ENCODE assay signal across 8 cellular contexts in the genomic region with DNA sequence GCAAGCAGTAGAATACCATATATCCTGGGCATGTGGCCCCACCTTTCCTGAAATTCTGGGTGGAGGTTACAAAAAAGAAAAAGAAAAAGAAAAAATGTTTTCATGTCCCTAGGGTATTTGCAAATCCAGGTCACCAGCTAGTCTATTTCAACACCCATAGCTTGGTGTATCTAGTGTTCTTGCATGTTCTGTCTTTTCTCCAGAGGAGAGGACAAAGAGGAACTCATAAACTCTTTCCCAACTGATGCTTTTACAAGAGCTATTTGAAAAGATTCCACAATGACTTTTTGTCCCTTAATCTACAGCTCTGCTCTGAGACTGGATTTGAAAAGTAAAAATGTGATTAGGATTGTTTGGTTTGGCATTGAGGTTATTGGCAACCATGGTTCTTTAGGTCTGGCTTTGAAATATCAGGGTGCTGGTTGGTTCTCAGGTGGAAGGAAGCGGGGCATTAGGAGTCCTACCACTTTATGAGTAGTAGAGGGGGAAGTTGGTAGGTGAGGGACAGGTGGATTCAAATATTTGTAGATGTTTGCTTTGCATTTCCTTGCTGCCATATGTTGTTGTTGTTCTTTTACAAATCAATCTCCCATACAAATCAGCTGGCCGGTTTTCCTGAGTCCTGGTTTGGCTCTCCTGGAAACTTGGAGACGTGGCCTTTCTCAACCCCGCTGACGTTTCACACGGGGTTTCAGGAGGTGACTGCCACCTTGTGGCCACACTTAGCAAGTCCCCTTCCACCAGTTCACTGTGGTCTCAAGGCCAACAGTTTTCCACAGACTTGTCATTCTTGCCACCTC.
DNase-seq lines count a peak whose midpoint lies in the region; ATAC-seq and TF ChIP-seq lines count a peak whose summit lies in the region.

No MANE protein-coding gene starts in this region.

- H3K27ac Mint-ChIP-seq in progenitor cell of endocrine pancreas = no peak overlapping the region

- TF ChIP-seq CTCF in SK-N-SH (IDR thresholded peaks at IDR 0.05) (peak; percentile 56), progenitor cell of endocrine pancreas (IDR thresholded peaks at IDR 0.05; ENCODE audit: unreplicated experiment) (peak; percentile 87), upper lobe of left lung (IDR thresholded peaks at IDR 0.05) (peak; percentile 83 to 90 (median 88))

- no peak overlapping the region for H2AFZ ChIP-seq in SK-N-SH (ENCODE audit: low read depth)

- CTCF ChIA-PET in SK-N-SH (lab: Yijun Ruan, JAX) = interaction anchor here (0.6 to 12.3 kb wide), 35 partner anchors 9 to 1561 kb away, joined by 3 to 281 read pairs (median 4); no protein-coding TSS in a partner anchor

- no peaks in the 10 kb centered on the region for H3K79me2 ChIP-seq in SK-N-SH (ENCODE audit: insufficient read depth)

- H3K27me3 ChIP-seq in SK-N-SH (ENCODE audit: insufficient read depth) (no peaks in the 10 kb centered on the region), upper lobe of left lung (no peaks in the 10 kb centered on the region)

- no peak overlapping the region for H3K4me2 ChIP-seq in SK-N-SH

- POLR2A ChIA-PET in SK-N-SH (lab: Yijun Ruan, JAX) = no interaction called here

- H4K20me1 ChIP-seq in SK-N-SH (ENCODE audit: insufficient read depth) = no peaks in the 10 kb centered on the region

- ATAC-seq in GM21390 (IDR thresholded peaks at IDR 0.05; ENCODE audit: unreplicated experiment) (peak; percentile 82), Right ventricle myocardium superior (ENCODE audit: poor library complexity) (peak; percentile 89), upper lobe of left lung (ENCODE audit: low FRiP score in 2 of 2) (peak; percentile 86 to 91)

- TF ChIP-seq EP300 in SK-N-SH (IDR thresholded peaks at IDR 0.05; ENCODE audit: borderline replicate concordance in 1 of 2, low read depth in 1 of 2, low read length in 1 of 2) (no peak), upper lobe of left lung (IDR thresholded peaks at IDR 0.05) (no peak)

- no peak overlapping the region for H3K4me3 Mint-ChIP-seq in progenitor cell of endocrine pancreas (ENCODE audit: low read depth)

- 24% methylated on average over 6 of the region's 6 CpGs for WGBS in SK-N-SH (ENCODE audit: low lambda C conversion rate)
- WGBS in upper lobe of left lung, 2 donors = 15% methylated on average over 6 of the region's 6 CpGs

- H3K27ac ChIP-seq in SK-N-SH (ENCODE audit: low read depth in 2 of 2, low read length in 1 of 2) (no peak overlapping the region), upper lobe of left lung (peak overlapping the region; percentile 38 to 68 (median 50))

- peaks cover 2% of the 10 kb centered on the region for H3K4me1 Mint-ChIP-seq in progenitor cell of endocrine pancreas (ENCODE audit: low read depth)

- H3K9me2 ChIP-seq in SK-N-SH = no peaks in the 10 kb centered on the region

- H3K27me3 Mint-ChIP-seq in progenitor cell of endocrine pancreas = peaks cover 48% of the 10 kb centered on the region

- H3K9ac ChIP-seq in SK-N-SH = no peak overlapping the region

- DNase-seq in COLO829 (ENCODE audit: low spot score) (peak; percentile 81), Kasumi-1 (lab: John Stamatoyannopoulos, UW) (peak; percentile 45 to 58), SK-N-SH (peak; percentile 74), Right ventricle myocardium superior (peak; percentile 83), progenitor cell of endocrine pancreas (ENCODE audit: low spot score, unreplicated experiment) (peak; percentile 55), upper lobe of left lung (peak in 1 of 2 donors; percentile 76)
- DNase-seq in activated naive CD4-positive, alpha-beta T cell treated with anti-CD3 and anti-CD28 coated beads, Interleukin-2, amount 50 U/mL, for 16 hours = peak; percentile 65

- no peaks in the 10 kb centered on the region for H3K9me3 ChIP-seq in SK-N-SH
- H3K9me3 ChIP-seq in upper lobe of left lung = no peaks in the 10 kb centered on the region

- H3K4me1 ChIP-seq in SK-N-SH (ENCODE audit: control insufficient read depth in 1 of 2, insufficient read depth in 2 of 2, low read depth in 1 of 2, low read length in 1 of 2) = peaks cover 0 to 3% of the 10 kb centered on the region in 2 experiments; a peak in 1 of 4 replicates
- H3K4me1 ChIP-seq in upper lobe of left lung = peaks cover 5 to 20% (median 12%) of the 10 kb centered on the region in 4 donors

- H3K9me3 Mint-ChIP-seq in progenitor cell of endocrine pancreas (ENCODE audit: low read depth) = no peaks in the 10 kb centered on the region

- H3K36me3 ChIP-seq in SK-N-SH (replicated peaks in 1 of 2; ENCODE audit: control insufficient read depth in 1 of 2, insufficient read depth in 2 of 2, low read length in 1 of 2) (no peaks in the 10 kb centered on the region), upper lobe of left lung (no peaks in the 10 kb centered on the region)

- TF ChIP-seq RAD21 in SK-N-SH (IDR thresholded peaks at IDR 0.05; ENCODE audit: low read length) = peak; percentile 89

- TF ChIP-seq POLR2A in upper lobe of left lung (IDR thresholded peaks at IDR 0.05) = no peak

- intact Hi-C loops in Right ventricle myocardium superior (cut with DNase I) = no loop called here

- H3K4me3 ChIP-seq in SK-N-SH (ENCODE audit: low read depth in 2 of 2, low read length in 1 of 2) = peak overlapping the region in 1 of 2 experiments; percentile 42; a peak in 1 of 4 replicates
- no peak overlapping the region for H3K4me3 ChIP-seq in upper lobe of left lung

- H3K36me3 Mint-ChIP-seq in progenitor cell of endocrine pancreas (ENCODE audit: insufficient read depth) = no peaks in the 10 kb centered on the region

- H3F3A ChIP-seq in SK-N-SH (replicated peaks; ENCODE audit: insufficient read depth) = no peaks in the 10 kb centered on the region

TF ChIP-seq in SK-N-SH, 30 proteins besides CTCF, POLR2A, EP300 and RAD21:
- TF ChIP-seq REST (IDR thresholded peaks at IDR 0.05; ENCODE audit: low read depth, low read length) = no peak
- TF ChIP-seq SIN3A (IDR thresholded peaks at IDR 0.05; ENCODE audit: borderline replicate concordance, low read depth, low read length) = no peak
- TF ChIP-seq NFIC (IDR thresholded peaks at IDR 0.05; ENCODE audit: borderline replicate concordance) = no peak
- peak; percentile 89 for TF ChIP-seq SMC3 (IDR thresholded peaks at IDR 0.05; ENCODE audit: low read depth, low read length)
- TF ChIP-seq NRF1 (IDR thresholded peaks at IDR 0.05; ENCODE audit: low read depth, low read length) = no peak
- no peak for TF ChIP-seq USF1 (IDR thresholded peaks at IDR 0.05; ENCODE audit: borderline replicate concordance, low read depth)

Comparison
In these comparisons a context has a peak if more than half of its experiments do, and no peak if none do; other contexts are left out.
1. H3K27ac ChIP-seq: peak in upper lobe of left lung (4 of 4); none in SK-N-SH (0 of 2).
2. Peak in every context shown above with its lines, with median percentiles within 50 percentile points of each other: ATAC-seq and CTCF ChIP-seq.